11 cellular contexts compared by ENCODE assay signal in genomic region chr17:80751070-80751459, GRCh38.
DNase-seq lines count a peak whose midpoint lies in the region; ATAC-seq and TF ChIP-seq lines count a peak whose summit lies in the region.
"Had no signal": no experiment of that assay in that cellular context is flagged by ENCODE, and none has a peak within 500 bp of the region (broad histone marks: within the 10 kb centered on the region; RNA-seq: fewer than 3 reads in every experiment).

No MANE protein-coding gene starts in this region.

- H3K9me3 Mint-ChIP-seq in CD8-positive, alpha-beta T cell, result no peaks in the 10 kb centered on the region

- CTCF ChIA-PET in CD8-positive, alpha-beta T cell (lab: Charles Lee), result no interaction called here

- H3K27me3 ChIP-seq in CD8-positive, alpha-beta T cell (ENCODE audit: insufficient read depth, low read length), result no peaks in the 10 kb centered on the region
- no peaks in the 10 kb centered on the region for H3K27me3 ChIP-seq in OCI-LY1 (ENCODE audit: insufficient read depth, low read length)

- H3K4me2 ChIP-seq in OCI-LY1 (ENCODE audit: low read length), result no peak overlapping the region

- no peak overlapping the region for H3K27ac ChIP-seq in CD8-positive, alpha-beta T cell (ENCODE audit: low read depth, low read length)
- peak overlapping the region; percentile 73 for H3K27ac ChIP-seq in OCI-LY1 (ENCODE audit: low read depth, low read length, poor library complexity, severe bottlenecking)
- H3K27ac ChIP-seq: coronary artery had no signal

- ATAC-seq in CD8-positive, alpha-beta T cell, result no peak
- ATAC-seq in GM21367 (IDR thresholded peaks at IDR 0.05; ENCODE audit: unreplicated experiment) (no peak), GM21619 (IDR thresholded peaks at IDR 0.05; ENCODE audit: unreplicated experiment) (no peak)

- H3F3A ChIP-seq in OCI-LY1 (ENCODE audit: insufficient read depth, low read length), result no peaks in the 10 kb centered on the region

- no peak for TF ChIP-seq CTCF in CD8-positive, alpha-beta T cell (IDR thresholded peaks at IDR 0.05)
- TF ChIP-seq CTCF in OCI-LY1 (IDR thresholded peaks at IDR 0.05; ENCODE audit: low read length), result no peak
- TF ChIP-seq CTCF in fibroblast of villous mesenchyme (IDR thresholded peaks at IDR 0.05; ENCODE audit: insufficient read depth, low read depth, low read length), result no peak

- no peaks in the 10 kb centered on the region for H3K79me2 ChIP-seq in OCI-LY1 (ENCODE audit: insufficient read depth, low read length)

- H3K9ac ChIP-seq in OCI-LY1 (ENCODE audit: low read length), result no peak overlapping the region

- H3K27ac Mint-ChIP-seq in CD8-positive, alpha-beta T cell, result peak overlapping the region; percentile 95

- H3K9me3 ChIP-seq in CD8-positive, alpha-beta T cell (ENCODE audit: low read length), result no peaks in the 10 kb centered on the region
- H3K9me3 ChIP-seq in OCI-LY1 (ENCODE audit: low read length), result no peaks in the 10 kb centered on the region

- peaks cover 36% of the 10 kb centered on the region for H3K36me3 Mint-ChIP-seq in CD8-positive, alpha-beta T cell

- H3K4me1 Mint-ChIP-seq in CD8-positive, alpha-beta T cell (ENCODE audit: low read depth), result peaks cover 46% of the 10 kb centered on the region

- peaks cover 5% of the 10 kb centered on the region for H3K36me3 ChIP-seq in CD8-positive, alpha-beta T cell (ENCODE audit: insufficient read depth, low read length)
- H3K36me3 ChIP-seq in OCI-LY1 (ENCODE audit: insufficient read depth, low read length), result peaks cover 82% of the 10 kb centered on the region

- no peaks in the 10 kb centered on the region for H3K27me3 Mint-ChIP-seq in CD8-positive, alpha-beta T cell (ENCODE audit: low read depth)
- H3K27me3 Mint-ChIP-seq: progenitor cell of endocrine pancreas had no signal

- intact Hi-C loops in CD8-positive, alpha-beta T cell (cut with DNase I, micrococcal nuclease), result loop anchor here in 1 of 2 experiments (5.0 to 10.0 kb wide), 2 partner anchors 41 to 84 kb away; no protein-coding TSS in a partner anchor
- intact Hi-C loops in posterior vena cava (cut with DNase I), result no loop called here

- POLR2A ChIA-PET in CD8-positive, alpha-beta T cell (lab: Charles Lee), result interaction anchor here (0.9 to 1.1 kb wide), 2 partner anchors 12 to 30 kb away, joined by 3 to 6 read pairs; no protein-coding TSS in a partner anchor

- peaks cover 35% of the 10 kb centered on the region for H3K4me1 ChIP-seq in CD8-positive, alpha-beta T cell (ENCODE audit: insufficient read depth, low read length)
- peaks cover 29% of the 10 kb centered on the region for H3K4me1 ChIP-seq in OCI-LY1 (ENCODE audit: insufficient read depth, low read length, severe bottlenecking)

- no peaks in the 10 kb centered on the region for H3K9me2 ChIP-seq in OCI-LY1 (ENCODE audit: low read depth, low read length)

- no peak overlapping the region for H3K4me3 ChIP-seq in CD8-positive, alpha-beta T cell (ENCODE audit: low read depth, low read length)
- H3K4me3 ChIP-seq in OCI-LY1 (ENCODE audit: low read depth, low read length, poor library complexity, severe bottlenecking) (no peak overlapping the region), fibroblast of villous mesenchyme (ENCODE audit: low read depth, low read length) (peak overlapping the region; percentile 19)
- H3K4me3 ChIP-seq: coronary artery had no signal

- no peak overlapping the region for H2AFZ ChIP-seq in OCI-LY1 (ENCODE audit: low read length)

- H4K20me1 ChIP-seq in OCI-LY1 (ENCODE audit: insufficient read depth, low read length), result no peaks in the 10 kb centered on the region

- peak in 1 of 7 experiments; percentile 46 for DNase-seq in CD8-positive, alpha-beta T cell
- DNase-seq in fibroblast of villous mesenchyme (ENCODE audit: low read depth), result peak; percentile 58
- DNase-seq in posterior vena cava (ENCODE audit: low spot score), result peak; percentile 37
- no peak for DNase-seq in stimulated activated CD4-positive, alpha-beta T cell treated with anti-CD3 and anti-CD28 coated beads, Interleukin-12 subunit alpha, Interleukin-12 subunit beta, amount 100 ng/mL, for 4 hours
- no peak for DNase-seq in NOMO-1 (lab: John Stamatoyannopoulos, UW; ENCODE audit: unreplicated experiment in 2 of 2)
- DNase-seq: NCI-H748 treated with DMSO at 0.1 percent for 48 hours had no signal

- no peak overlapping the region for H3K4me3 Mint-ChIP-seq in CD8-positive, alpha-beta T cell

Comparison
In these comparisons a context has a peak if more than half of its experiments do, and no peak if none do; other contexts are left out.
1. DNase-seq: peak in fibroblast of villous mesenchyme (single experiment) and posterior vena cava (single experiment); none in stimulated activated CD4-positive, alpha-beta T cell treated with anti-CD3 and anti-CD28 coated beads, Interleukin-12 subunit alpha, Interleukin-12 subunit beta, amount 100 ng/mL, for 4 hours (single experiment) and NOMO-1 (0 of 2).